Comparison of ENCODE assay signal across 1 cellular context in the genomic region with DNA sequence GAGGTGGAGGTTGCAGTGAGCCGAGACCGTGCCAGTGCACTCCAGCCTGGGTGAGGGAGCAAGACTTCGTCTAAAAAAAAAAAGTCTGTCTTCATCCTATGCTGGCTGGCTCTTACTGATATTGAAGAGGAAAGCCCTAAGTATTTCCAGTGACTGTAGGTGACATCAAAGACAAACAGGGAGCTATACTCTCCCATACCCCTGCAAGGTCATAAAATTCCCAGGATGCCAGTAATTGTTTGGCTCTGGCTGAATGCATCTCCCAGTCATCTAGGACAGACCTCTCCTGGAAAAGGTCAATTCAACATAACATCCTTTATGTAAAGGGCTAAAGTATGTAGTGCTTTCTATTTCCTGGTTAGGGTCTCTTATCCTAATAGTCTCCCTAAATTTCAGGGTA.
TF ChIP-seq lines count a peak whose summit lies in the region.

No MANE protein-coding gene starts in this region.

TF ChIP-seq in GM23338, 12 proteins besides CTCF, POLR2A, EP300 and RAD21 (continued from another document):
- TF ChIP-seq, protein P1, sequence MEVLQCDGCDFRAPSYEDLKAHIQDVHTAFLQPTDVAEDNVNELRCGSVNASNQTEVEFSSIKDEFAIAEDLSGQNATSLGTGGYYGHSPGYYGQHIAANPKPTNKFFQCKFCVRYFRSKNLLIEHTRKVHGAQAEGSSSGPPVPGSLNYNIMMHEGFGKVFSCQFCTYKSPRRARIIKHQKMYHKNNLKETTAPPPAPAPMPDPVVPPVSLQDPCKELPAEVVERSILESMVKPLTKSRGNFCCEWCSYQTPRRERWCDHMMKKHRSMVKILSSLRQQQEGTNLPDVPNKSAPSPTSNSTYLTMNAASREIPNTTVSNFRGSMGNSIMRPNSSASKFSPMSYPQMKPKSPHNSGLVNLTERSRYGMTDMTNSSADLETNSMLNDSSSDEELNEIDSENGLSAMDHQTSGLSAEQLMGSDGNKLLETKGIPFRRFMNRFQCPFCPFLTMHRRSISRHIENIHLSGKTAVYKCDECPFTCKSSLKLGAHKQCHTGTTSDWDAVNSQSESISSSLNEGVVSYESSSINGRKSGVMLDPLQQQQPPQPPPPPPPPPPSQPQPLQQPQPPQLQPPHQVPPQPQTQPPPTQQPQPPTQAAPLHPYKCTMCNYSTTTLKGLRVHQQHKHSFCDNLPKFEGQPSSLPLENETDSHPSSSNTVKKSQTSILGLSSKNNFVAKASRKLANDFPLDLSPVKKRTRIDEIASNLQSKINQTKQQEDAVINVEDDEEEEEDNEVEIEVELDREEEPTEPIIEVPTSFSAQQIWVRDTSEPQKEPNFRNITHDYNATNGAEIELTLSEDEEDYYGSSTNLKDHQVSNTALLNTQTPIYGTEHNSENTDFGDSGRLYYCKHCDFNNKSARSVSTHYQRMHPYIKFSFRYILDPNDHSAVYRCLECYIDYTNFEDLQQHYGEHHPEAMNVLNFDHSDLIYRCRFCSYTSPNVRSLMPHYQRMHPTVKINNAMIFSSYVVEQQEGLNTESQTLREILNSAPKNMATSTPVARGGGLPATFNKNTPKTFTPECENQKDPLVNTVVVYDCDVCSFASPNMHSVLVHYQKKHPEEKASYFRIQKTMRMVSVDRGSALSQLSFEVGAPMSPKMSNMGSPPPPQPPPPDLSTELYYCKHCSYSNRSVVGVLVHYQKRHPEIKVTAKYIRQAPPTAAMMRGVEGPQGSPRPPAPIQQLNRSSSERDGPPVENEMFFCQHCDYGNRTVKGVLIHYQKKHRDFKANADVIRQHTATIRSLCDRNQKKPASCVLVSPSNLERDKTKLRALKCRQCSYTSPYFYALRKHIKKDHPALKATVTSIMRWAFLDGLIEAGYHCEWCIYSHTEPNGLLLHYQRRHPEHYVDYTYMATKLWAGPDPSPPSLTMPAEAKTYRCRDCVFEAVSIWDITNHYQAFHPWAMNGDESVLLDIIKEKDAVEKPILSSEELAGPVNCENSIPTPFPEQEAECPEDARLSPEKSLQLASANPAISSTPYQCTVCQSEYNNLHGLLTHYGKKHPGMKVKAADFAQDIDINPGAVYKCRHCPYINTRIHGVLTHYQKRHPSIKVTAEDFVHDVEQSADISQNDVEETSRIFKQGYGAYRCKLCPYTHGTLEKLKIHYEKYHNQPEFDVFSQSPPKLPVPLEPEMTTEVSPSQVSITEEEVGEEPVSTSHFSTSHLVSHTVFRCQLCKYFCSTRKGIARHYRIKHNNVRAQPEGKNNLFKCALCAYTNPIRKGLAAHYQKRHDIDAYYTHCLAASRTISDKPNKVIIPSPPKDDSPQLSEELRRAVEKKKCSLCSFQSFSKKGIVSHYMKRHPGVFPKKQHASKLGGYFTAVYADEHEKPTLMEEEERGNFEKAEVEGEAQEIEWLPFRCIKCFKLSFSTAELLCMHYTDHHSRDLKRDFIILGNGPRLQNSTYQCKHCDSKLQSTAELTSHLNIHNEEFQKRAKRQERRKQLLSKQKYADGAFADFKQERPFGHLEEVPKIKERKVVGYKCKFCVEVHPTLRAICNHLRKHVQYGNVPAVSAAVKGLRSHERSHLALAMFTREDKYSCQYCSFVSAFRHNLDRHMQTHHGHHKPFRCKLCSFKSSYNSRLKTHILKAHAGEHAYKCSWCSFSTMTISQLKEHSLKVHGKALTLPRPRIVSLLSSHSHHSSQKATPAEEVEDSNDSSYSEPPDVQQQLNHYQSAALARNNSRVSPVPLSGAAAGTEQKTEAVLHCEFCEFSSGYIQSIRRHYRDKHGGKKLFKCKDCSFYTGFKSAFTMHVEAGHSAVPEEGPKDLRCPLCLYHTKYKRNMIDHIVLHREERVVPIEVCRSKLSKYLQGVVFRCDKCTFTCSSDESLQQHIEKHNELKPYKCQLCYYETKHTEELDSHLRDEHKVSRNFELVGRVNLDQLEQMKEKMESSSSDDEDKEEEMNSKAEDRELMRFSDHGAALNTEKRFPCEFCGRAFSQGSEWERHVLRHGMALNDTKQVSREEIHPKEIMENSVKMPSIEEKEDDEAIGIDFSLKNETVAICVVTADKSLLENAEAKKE (CRISPR knock-in tag; IDR thresholded peaks at IDR 0.05): no peak
- TF ChIP-seq ZNF114 (CRISPR knock-in tag; IDR thresholded peaks at IDR 0.05) (no peak), EZH2 (IDR thresholded peaks at IDR 0.05; ENCODE audit: low read depth, unreplicated experiment) (no peak), STAT1 (IDR thresholded peaks at IDR 0.05; ENCODE audit: unreplicated experiment) (no peak), ZNF331 (CRISPR knock-in tag; IDR thresholded peaks at IDR 0.05; ENCODE audit: low read depth) (no peak), CREB1 (CRISPR knock-in tag; IDR thresholded peaks at IDR 0.05; ENCODE audit: low read depth) (no peak)
- TF ChIP-seq, protein P2, sequence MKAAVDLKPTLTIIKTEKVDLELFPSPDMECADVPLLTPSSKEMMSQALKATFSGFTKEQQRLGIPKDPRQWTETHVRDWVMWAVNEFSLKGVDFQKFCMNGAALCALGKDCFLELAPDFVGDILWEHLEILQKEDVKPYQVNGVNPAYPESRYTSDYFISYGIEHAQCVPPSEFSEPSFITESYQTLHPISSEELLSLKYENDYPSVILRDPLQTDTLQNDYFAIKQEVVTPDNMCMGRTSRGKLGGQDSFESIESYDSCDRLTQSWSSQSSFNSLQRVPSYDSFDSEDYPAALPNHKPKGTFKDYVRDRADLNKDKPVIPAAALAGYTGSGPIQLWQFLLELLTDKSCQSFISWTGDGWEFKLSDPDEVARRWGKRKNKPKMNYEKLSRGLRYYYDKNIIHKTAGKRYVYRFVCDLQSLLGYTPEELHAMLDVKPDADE (IDR thresholded peaks at IDR 0.05): no peak
